ENCODE assay signal across 1 cellular context in genomic region chr14:95287176-95287754, GRCh38.
TF ChIP-seq lines count a peak whose summit lies in the region.

No MANE protein-coding gene starts in this region.

TF ChIP-seq in H1, 55 proteins besides CTCF, POLR2A, EP300 and RAD21 (continued from another document):
- TF ChIP-seq ATF3 (IDR thresholded peaks at IDR 0.05; ENCODE audit: insufficient read depth, low read depth, low read length) (no peak), POLR2AphosphoS5 (IDR thresholded peaks at IDR 0.05; ENCODE audit: low read depth, low read length) (no peak)
